In the genomic region with DNA sequence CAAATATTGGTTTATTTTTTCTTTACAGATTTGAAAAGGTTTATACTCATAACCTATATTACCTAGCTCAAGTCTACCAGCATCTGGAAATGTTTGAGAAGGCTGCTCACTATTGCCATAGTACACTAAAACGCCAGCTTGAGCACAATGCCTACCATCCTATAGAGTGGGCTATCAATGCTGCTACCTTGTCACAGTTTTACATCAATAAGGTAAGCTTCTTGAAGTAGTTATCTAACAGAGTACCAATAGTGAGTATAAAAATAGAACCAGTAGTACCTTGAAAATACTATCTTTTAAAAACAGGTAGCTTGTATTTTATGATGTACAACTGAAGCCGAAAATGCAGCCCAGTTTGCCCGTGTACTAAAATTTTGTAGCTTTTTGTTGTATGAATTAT, we compare ENCODE assay signal across 5 cellular contexts.
"Had no signal": no experiment of that assay in that cellular context is flagged by ENCODE, and none has a peak within 500 bp of the region (broad histone marks: within the 10 kb centered on the region; RNA-seq: fewer than 3 reads in every experiment).

No MANE protein-coding gene starts in this region.

- H3K9me3 Mint-ChIP-seq: IgD-negative memory B cell had no signal

- H3K4me3 Mint-ChIP-seq: IgD-negative memory B cell had no signal

- DNase-seq: IMR-90, KBM-7 had no signal

- H3K4me1 Mint-ChIP-seq: IgD-negative memory B cell had no signal

- H3K27ac Mint-ChIP-seq: IgD-negative memory B cell had no signal

- H3K4me3 ChIP-seq: K562 had no signal

- H3K27me3 Mint-ChIP-seq: IgD-negative memory B cell had no signal

- ATAC-seq: HepG2 had no signal
